ENCODE assay signal across 19 cellular contexts in the genomic region with DNA sequence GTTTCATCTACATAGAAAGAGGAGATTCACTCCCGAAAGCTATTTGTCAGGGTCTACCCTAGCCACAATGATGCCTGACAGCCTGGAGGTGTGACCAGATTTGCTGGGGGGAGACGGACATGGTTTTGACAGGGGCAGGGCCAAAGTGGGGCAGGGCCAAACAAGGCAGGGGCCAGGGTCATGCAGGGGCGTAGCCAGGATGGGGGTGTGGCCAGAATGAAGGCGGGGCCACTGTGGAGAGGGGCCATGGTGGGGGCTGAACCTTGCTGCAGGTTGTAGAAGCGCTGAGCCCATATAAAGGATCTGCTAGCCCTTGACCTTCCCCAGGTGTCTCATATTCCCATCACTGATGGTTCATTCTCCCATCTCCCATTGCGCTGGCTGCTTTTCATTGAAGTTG.
"Had no signal": no experiment of that assay in that cellular context is flagged by ENCODE, and none has a peak within 500 bp of the region (broad histone marks: within the 10 kb centered on the region; RNA-seq: fewer than 3 reads in every experiment).

No MANE protein-coding gene starts in this region.

- H3K9ac ChIP-seq: parathyroid adenoma had no signal

- H2AFZ ChIP-seq: parathyroid adenoma had no signal

- H3K4me3 ChIP-seq: colonic mucosa, mucosa of descending colon, psoas muscle, testis, tibial nerve had no signal

- H3K27me3 ChIP-seq: colonic mucosa, foreskin keratinocyte, testis, tibial nerve had no signal

- H3K36me3 ChIP-seq: colonic mucosa, tibial nerve had no signal

- H3K27ac ChIP-seq: colonic mucosa, foreskin keratinocyte, parathyroid adenoma, psoas muscle, testis, tibial nerve had no signal

- ATAC-seq: mucosa of descending colon; naive thymus-derived CD8-positive, alpha-beta T cell; psoas muscle; sciatic nerve; stimulated activated naive B cell treated with anti-CD40 and anti-IgM and Interleukin-4, amounts not matched to agents 10 μg/mL and 1 μg/mL and 100 μg/mL, for 72 hours; stimulated activated naive CD8-positive, alpha-beta T cell treated with anti-CD3 and anti-CD28 coated beads, Interleukin-15, amount 100 ng/mL, for 72 hours had no signal

- H3K79me2 ChIP-seq: parathyroid adenoma had no signal

- DNase-seq: colonic mucosa; dermis blood vessel endothelial cell; effector CD4-positive, alpha-beta T cell; endodermal cell; erythroblast; foreskin keratinocyte; kidney glomerular epithelial cell; mucosa of descending colon; psoas muscle; retina; stimulated activated CD4-positive, alpha-beta T cell treated with anti-CD3 and anti-CD28 coated beads, Interleukin-2, amount 100 ng/mL, for 24 hours; stimulated activated CD4-positive, alpha-beta T cell treated with anti-CD3 and anti-CD28 coated beads, Interleukin-4, amount 100 ng/mL, for 4 hours; stimulated activated naive B cell treated with anti-CD40 and anti-IgM and Interleukin-4, amounts not matched to agents 10 μg/mL and 1 μg/mL and 100 μg/mL, for 72 hours; stimulated activated naive CD8-positive, alpha-beta T cell treated with anti-CD3 and anti-CD28 coated beads, Interleukin-15, amount 100 ng/mL, for 72 hours; testis had no signal

- H3K4me1 ChIP-seq: colonic mucosa, foreskin keratinocyte, parathyroid adenoma, psoas muscle, testis had no signal

- H3K9me3 ChIP-seq: colonic mucosa, mucosa of descending colon, psoas muscle, testis, tibial nerve had no signal
